Comparison of ENCODE assay signal across 8 cellular contexts in the genomic region with DNA sequence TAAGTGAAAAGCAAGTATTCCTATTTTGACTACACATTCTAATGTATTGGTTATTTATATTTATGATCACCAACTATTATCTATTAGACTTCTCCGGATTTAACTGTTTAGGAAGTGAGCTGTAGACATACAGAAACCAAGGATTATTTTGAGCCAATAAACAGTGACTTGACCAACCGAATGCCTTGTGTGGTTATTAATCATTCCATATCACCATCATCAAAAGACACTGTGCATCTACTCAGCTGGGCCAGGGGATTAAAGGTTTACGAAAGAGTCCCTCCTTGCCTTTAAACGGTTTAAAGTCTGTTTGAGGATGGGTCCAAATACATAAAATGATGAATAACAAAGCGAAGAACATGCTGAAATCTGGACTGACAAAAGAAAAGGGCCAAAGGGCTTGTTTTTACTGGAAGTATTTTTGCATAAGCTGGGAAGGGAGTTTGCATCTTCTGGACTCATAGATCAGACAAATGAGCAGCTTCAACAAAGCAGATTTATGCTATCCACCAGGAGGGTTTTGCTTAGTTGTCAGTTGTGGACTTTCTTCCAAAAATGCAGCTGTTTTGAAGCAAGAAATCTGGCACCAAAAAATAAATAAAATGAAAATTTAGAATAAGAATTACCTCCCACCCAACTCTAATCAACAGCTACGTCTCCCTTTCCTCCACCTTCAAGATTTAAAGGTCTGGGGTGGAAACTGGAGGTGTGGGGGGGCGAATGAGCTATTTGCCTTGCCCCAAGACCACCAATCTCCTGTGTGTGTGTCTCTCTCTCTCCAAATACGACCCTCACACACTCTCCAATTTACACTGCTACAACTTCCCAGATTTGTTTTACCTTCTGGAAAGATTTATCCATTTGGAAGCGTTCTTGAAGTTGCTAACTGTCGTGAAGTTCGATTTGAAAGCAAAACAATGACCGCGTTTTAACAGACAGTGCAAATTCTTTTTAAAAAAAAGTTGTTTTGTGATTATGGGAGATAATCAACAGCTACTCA.
A peak's percentile ranks its signal among the peaks of the same experiment; 100 is the strongest.
DNase-seq lines count a peak whose midpoint lies in the region; FAIRE-seq and TF ChIP-seq lines count a peak whose summit lies in the region.

No MANE protein-coding gene starts in this region.

- H3K79me2 ChIP-seq in MM.1S (ENCODE audit: low read length), result no peaks in the 10 kb centered on the region

- H3K9me2 ChIP-seq in MM.1S (replicated peaks; ENCODE audit: insufficient read depth, low read length), result no peaks in the 10 kb centered on the region

- H4K20me1 ChIP-seq in MM.1S (ENCODE audit: insufficient read depth, low read length), result no peaks in the 10 kb centered on the region

- TF ChIP-seq CTCF in AG10803 (conservative IDR thresholded peaks at IDR 0.05; ENCODE audit: low read length) (no peak), MM.1S (IDR thresholded peaks at IDR 0.05; ENCODE audit: low read length) (no peak), cardiac fibroblast (IDR thresholded peaks at IDR 0.05; ENCODE audit: low read depth, low read length) (no peak)

- no peak for FAIRE-seq in HTR-8/SVneo (lab: Jason Lieb, UNC)

- peak overlapping the region; percentile 84 for H3K4me3 ChIP-seq in AG10803 (ENCODE audit: low read length)
- H3K4me3 ChIP-seq in MM.1S (ENCODE audit: low read length), result peak overlapping the region; percentile 65
- peak overlapping the region; percentile 67 for H3K4me3 ChIP-seq in cardiac fibroblast (replicated peaks in 1 of 2; ENCODE audit: low read depth in 2 of 2, low read length in 2 of 2)
- peak overlapping the region; percentile 60 to 67 for H3K4me3 ChIP-seq in muscle layer of duodenum (ENCODE audit: low read depth in 1 of 2, low read length in 2 of 2)

- H3F3A ChIP-seq in MM.1S (ENCODE audit: insufficient read depth, low read length), result peaks cover 8% of the 10 kb centered on the region; the same call in 1 of the 2 replicates

- peak overlapping the region; percentile 70 for H3K4me2 ChIP-seq in MM.1S (ENCODE audit: low read depth, low read length)

- peak overlapping the region; percentile 43; the same call in 1 of the 2 replicates for H3K9ac ChIP-seq in MM.1S (ENCODE audit: low read length)

- 0 out of 2 replicates have a peak overlapping the region, but pooled peaks have one; percentile 59 for H2AFZ ChIP-seq in MM.1S (ENCODE audit: low read length)

- H3K27me3 ChIP-seq in MM.1S (replicated peaks; ENCODE audit: insufficient read depth, low read length) (no peaks in the 10 kb centered on the region), muscle layer of duodenum (ENCODE audit: low read depth, low read length) (no peaks in the 10 kb centered on the region)

- H3K9me3 ChIP-seq in MM.1S (replicated peaks; ENCODE audit: insufficient read depth, low read length) (no peaks in the 10 kb centered on the region), muscle layer of duodenum (ENCODE audit: control insufficient read depth in 1 of 2, low read length in 2 of 2) (no peaks in the 10 kb centered on the region)

- H3K4me1 ChIP-seq in MM.1S (ENCODE audit: low read length) (peaks cover 9% of the 10 kb centered on the region; the same call in 1 of the 2 replicates), muscle layer of duodenum (ENCODE audit: control insufficient read depth in 1 of 2, insufficient read depth in 2 of 2, low read length in 2 of 2) (peaks cover 3 to 4% of the 10 kb centered on the region in 2 donors)

- peak overlapping the region; percentile 52; the same call in 1 of the 2 replicates for H3K27ac ChIP-seq in MM.1S (ENCODE audit: low read length)
- H3K27ac ChIP-seq in muscle layer of duodenum (ENCODE audit: low read length), result peak overlapping the region; percentile 82

- no peak for DNase-seq in AG10803 (ENCODE audit: low read depth)
- no peak for DNase-seq in MM.1S
- peak; percentile 15 to 66 for DNase-seq in cardiac fibroblast (ENCODE audit: low read depth in 2 of 2)
- DNase-seq in hypothalamus (lab: John Stamatoyannopoulos, UW), result no peak
- DNase-seq in activated CD4-positive, CD25-positive, alpha-beta regulatory T cell treated with anti-CD3 and anti-CD28 coated beads, Interleukin-2, amount 50 U/mL, for 72 hours, result no peak
- no peak for DNase-seq in activated CD4-positive, alpha-beta T cell treated with anti-CD3 and anti-CD28 coated beads for 4 hours
- DNase-seq in HTR-8/SVneo (ENCODE audit: insufficient read length, low spot score), result no peak

- H3K36me3 ChIP-seq in MM.1S (replicated peaks; ENCODE audit: insufficient read depth, low read length), result no peaks in the 10 kb centered on the region
- H3K36me3 ChIP-seq in muscle layer of duodenum (ENCODE audit: control insufficient read depth in 1 of 2, insufficient read depth in 2 of 2, low read length in 2 of 2), result peaks cover 0 to 6% of the 10 kb centered on the region in 2 donors

Comparison
In these comparisons a context has a peak if more than half of its experiments do, and no peak if none do; other contexts are left out.
1. DNase-seq: peak in cardiac fibroblast (2 of 2); none in AG10803 (single experiment), MM.1S (single experiment), hypothalamus (0 of 51), activated CD4-positive, CD25-positive, alpha-beta regulatory T cell treated with anti-CD3 and anti-CD28 coated beads, Interleukin-2, amount 50 U/mL, for 72 hours (single experiment), activated CD4-positive, alpha-beta T cell treated with anti-CD3 and anti-CD28 coated beads for 4 hours (0 of 2) and HTR-8/SVneo (single experiment).
2. Peak in every context shown above with its lines, with median percentiles within 50 percentile points of each other: H3K4me3 ChIP-seq.